Comparison of ENCODE assay signal across 12 cellular contexts in the genomic region with DNA sequence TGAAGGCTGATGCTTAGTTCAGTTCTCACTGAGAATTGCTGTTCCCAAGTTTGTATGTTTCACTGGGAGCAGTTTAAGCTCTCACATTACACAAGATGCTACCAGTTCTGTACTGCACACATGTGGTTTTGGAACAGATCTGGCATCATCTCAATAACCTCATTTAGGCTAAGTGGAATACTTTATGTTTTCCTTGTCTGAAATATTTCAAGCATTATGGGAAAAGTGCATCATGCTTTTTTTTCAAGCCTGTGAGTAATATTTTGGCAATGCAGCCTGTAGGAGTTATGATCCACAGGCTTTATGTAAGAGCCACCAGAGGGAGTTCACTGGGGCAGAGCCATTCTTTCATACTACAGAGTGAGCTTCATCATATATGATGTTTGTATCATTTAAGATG.
DNase-seq lines count a peak whose midpoint lies in the region; ATAC-seq, FAIRE-seq and TF ChIP-seq lines count a peak whose summit lies in the region.
"Had no signal": no experiment of that assay in that cellular context is flagged by ENCODE, and none has a peak within 500 bp of the region (broad histone marks: within the 10 kb centered on the region; RNA-seq: fewer than 3 reads in every experiment).

No MANE protein-coding gene starts in this region.

- TF ChIP-seq POLR2A in HepG2 (IDR thresholded peaks at IDR 0.05; ENCODE audit: insufficient read depth in 1 of 2, low read depth in 2 of 2, low read length in 2 of 2) (no peak), right lobe of liver (IDR thresholded peaks at IDR 0.05) (no peak)

- no peak overlapping the region for H3K4ac ChIP-seq in neuronal stem cell (ENCODE audit: low read length)

- H2AFZ ChIP-seq in HepG2 (ENCODE audit: low read length) (no peak overlapping the region), neuronal stem cell (ENCODE audit: low read length) (no peak overlapping the region)

- intact Hi-C loops in HepG2 (cut with micrococcal nuclease; ENCODE audit: unreplicated experiment) = no loop called here
- intact Hi-C loops in right lobe of liver (cut with DNase I) = no loop called here

- no peaks in the 10 kb centered on the region for H4K20me1 ChIP-seq in HepG2 (ENCODE audit: insufficient read depth, low read length)
- H4K20me1 ChIP-seq: BLaER1 treated with 17β-estradiol and CSF1 and Interleukin-3, amounts not matched to agents 10 nM and 100 nM had no signal

- no peak overlapping the region for H4K91ac ChIP-seq in neuronal stem cell (ENCODE audit: low read depth, low read length, poor library complexity)

- H2BK15ac ChIP-seq in neuronal stem cell (ENCODE audit: low read length) = no peak overlapping the region

- no peak overlapping the region for H2BK12ac ChIP-seq in neuronal stem cell (ENCODE audit: low read length)

- H3K79me1 ChIP-seq in neuronal stem cell (ENCODE audit: low read depth, low read length) = peaks cover 1% of the 10 kb centered on the region

- in situ Hi-C loops in HepG2 (cut with HindIII; ENCODE audit: extremely low pct_ligation_motif_present, low pct_unique_long_range_greater_than_20kb) = no loop called here

- no peak overlapping the region for H4K8ac ChIP-seq in neuronal stem cell (ENCODE audit: low read depth, low read length)

- H3K27me3 ChIP-seq in HepG2 (ENCODE audit: control insufficient read depth in 1 of 2, insufficient read depth in 2 of 2, low read length in 2 of 2) = no peaks in the 10 kb centered on the region
- no peaks in the 10 kb centered on the region for H3K27me3 ChIP-seq in right lobe of liver
- no peaks in the 10 kb centered on the region for H3K27me3 ChIP-seq in neuronal stem cell (ENCODE audit: control insufficient read depth in 3 of 3, insufficient read depth in 3 of 3, low read depth in 1 of 3, low read length in 3 of 3)
- H3K27me3 ChIP-seq: BLaER1 treated with 17β-estradiol and CSF1 and Interleukin-3, amounts not matched to agents 10 nM and 100 nM; gastroesophageal sphincter had no signal

- no peak overlapping the region for H2BK120ac ChIP-seq in neuronal stem cell (ENCODE audit: low read depth, low read length)

- H3K18ac ChIP-seq in neuronal stem cell (ENCODE audit: low read length) = no peak overlapping the region

- FAIRE-seq in HepG2 (lab: Jason Lieb, UNC) (no peak), RCC 7860 (lab: Jason Lieb, UNC) (no peak)

- no peaks in the 10 kb centered on the region for H3K79me2 ChIP-seq in HepG2 (ENCODE audit: insufficient read depth, low read length)

- CTCF ChIA-PET in HepG2 (lab: Yijun Ruan, JAX; ENCODE audit: low intra/inter-chr PET ratio, low total read pairs) = no interaction called here

- TF ChIP-seq EP300 in HepG2 (IDR thresholded peaks at IDR 0.05; ENCODE audit: low read depth in 2 of 2, low read length in 2 of 2) (no peak), HepG2 (CRISPR knock-in tag; IDR thresholded peaks at IDR 0.05; ENCODE audit: borderline replicate concordance) (no peak)

- no peak overlapping the region for H2BK5ac ChIP-seq in neuronal stem cell (ENCODE audit: low read length)

- H3K9ac ChIP-seq in HepG2 (ENCODE audit: insufficient read depth, low read depth, low read length) (no peak overlapping the region), neuronal stem cell (ENCODE audit: low read depth, low read length, poor library complexity) (no peak overlapping the region)
- H3K9ac ChIP-seq: BLaER1 treated with 17β-estradiol and CSF1 and Interleukin-3, amounts not matched to agents 10 nM and 100 nM had no signal

- no peaks in the 10 kb centered on the region for H3K4me1 ChIP-seq in HepG2 (ENCODE audit: insufficient read depth, low read length)
- no peaks in the 10 kb centered on the region for H3K4me1 ChIP-seq in right lobe of liver
- H3K4me1 ChIP-seq in neuronal stem cell (ENCODE audit: control insufficient read depth in 2 of 2, insufficient read depth in 1 of 2, low read depth in 1 of 2, low read length in 2 of 2) = no peaks in the 10 kb centered on the region
- H3K4me1 ChIP-seq: BLaER1 treated with 17β-estradiol and CSF1 and Interleukin-3, amounts not matched to agents 10 nM and 100 nM; gastroesophageal sphincter had no signal

- POLR2A ChIA-PET in HepG2 (lab: Yijun Ruan, JAX) = no interaction called here

- no peaks in the 10 kb centered on the region for H3K36me3 ChIP-seq in HepG2 (replicated peaks in 1 of 2; ENCODE audit: control insufficient read depth in 1 of 2, insufficient read depth in 2 of 2, low read length in 2 of 2)
- no peaks in the 10 kb centered on the region for H3K36me3 ChIP-seq in right lobe of liver
- no peaks in the 10 kb centered on the region for H3K36me3 ChIP-seq in neuronal stem cell (replicated peaks in 1 of 2; ENCODE audit: control insufficient read depth in 2 of 2, insufficient read depth in 2 of 2, low read length in 2 of 2)
- H3K36me3 ChIP-seq: BLaER1 treated with 17β-estradiol and CSF1 and Interleukin-3, amounts not matched to agents 10 nM and 100 nM; gastroesophageal sphincter had no signal

- H3K4me2 ChIP-seq in HepG2 (ENCODE audit: low read depth, low read length) (no peak overlapping the region), neuronal stem cell (ENCODE audit: insufficient read depth, low read length, poor library complexity, severe bottlenecking) (no peak overlapping the region)
- H3K4me2 ChIP-seq: BLaER1 treated with 17β-estradiol and CSF1 and Interleukin-3, amounts not matched to agents 10 nM and 100 nM had no signal

- no TSS peak for BruUV-seq in HepG2 (replicated peaks; lab: Mats Ljungman, UMichigan)

- no peak for TF ChIP-seq CTCF in HepG2 (CRISPR knock-in tag; IDR thresholded peaks at IDR 0.05)
- peak in 1 of 4 donors; percentile 6 for TF ChIP-seq CTCF in right lobe of liver (IDR thresholded peaks at IDR 0.05)
- TF ChIP-seq CTCF in fibroblast of the aortic adventitia (IDR thresholded peaks at IDR 0.05; ENCODE audit: insufficient read depth, low read length) = no peak

- no peak overlapping the region for H3K14ac ChIP-seq in neuronal stem cell (ENCODE audit: low read length)

- H2AK5ac ChIP-seq in neuronal stem cell (ENCODE audit: low read depth, low read length) = no peak overlapping the region

- no peak for TF ChIP-seq RAD21 in HepG2 (CRISPR knock-in tag; IDR thresholded peaks at IDR 0.05)

- DNase-seq in HepG2 (ENCODE audit: low spot score) = no peak
- no peak for DNase-seq in right lobe of liver
- peak; percentile 5 for DNase-seq in RCC 7860 (ENCODE audit: low spot score)
- peak; percentile 58 for DNase-seq in fibroblast of the aortic adventitia (ENCODE audit: low read depth)
- DNase-seq in GM19238 (ENCODE audit: insufficient read length, low spot score) = no peak
- DNase-seq in neuronal stem cell (ENCODE audit: low spot score) = no peak
- DNase-seq: caudate nucleus, NCI-H1048 had no signal

- H3K4me3 ChIP-seq in HepG2 (replicated peaks in 1 of 3; ENCODE audit: insufficient read depth in 1 of 3, low read depth in 2 of 3, low read length in 3 of 3) (no peak overlapping the region), right lobe of liver (no peak overlapping the region), fibroblast of the aortic adventitia (ENCODE audit: low read depth, low read length) (no peak overlapping the region), neuronal stem cell (ENCODE audit: low read length in 2 of 2) (no peak overlapping the region)
- H3K4me3 ChIP-seq: BLaER1 treated with 17β-estradiol and CSF1 and Interleukin-3, amounts not matched to agents 10 nM and 100 nM; gastroesophageal sphincter had no signal

- H3K23ac ChIP-seq in neuronal stem cell (ENCODE audit: low read depth, low read length, poor library complexity) = no peak overlapping the region

- peaks cover 39% of the 10 kb centered on the region for H3K9me3 ChIP-seq in HepG2 (ENCODE audit: low read length)
- H3K9me3 ChIP-seq in right lobe of liver = no peaks in the 10 kb centered on the region
- peaks cover 0 to 11% of the 10 kb centered on the region in 2 donors for H3K9me3 ChIP-seq in neuronal stem cell (replicated peaks in 1 of 2; ENCODE audit: control insufficient read depth in 2 of 2, insufficient read depth in 1 of 2, low read depth in 1 of 2, low read length in 2 of 2)
- H3K9me3 ChIP-seq: BLaER1 treated with 17β-estradiol and CSF1 and Interleukin-3, amounts not matched to agents 10 nM and 100 nM; gastroesophageal sphincter had no signal

- H3K27ac ChIP-seq in HepG2 (ENCODE audit: extremely low read length, insufficient read depth, low read length) (no peak overlapping the region), right lobe of liver (no peak overlapping the region), neuronal stem cell (replicated peaks; ENCODE audit: low read length) (no peak overlapping the region)
- H3K27ac ChIP-seq: BLaER1 treated with 17β-estradiol and CSF1 and Interleukin-3, amounts not matched to agents 10 nM and 100 nM; gastroesophageal sphincter had no signal

- ATAC-seq in HepG2 (peak; percentile 38; the same call in 1 of the 3 replicates), right lobe of liver (no peak), HG02623 (IDR thresholded peaks at IDR 0.05; ENCODE audit: unreplicated experiment) (no peak), HG03460 (IDR thresholded peaks at IDR 0.05; ENCODE audit: unreplicated experiment) (no peak)
- ATAC-seq: gastroesophageal sphincter had no signal

TF ChIP-seq in HepG2, 621 proteins besides CTCF, POLR2A, EP300 and RAD21:
- TF ChIP-seq ZNF672 (CRISPR knock-in tag; IDR thresholded peaks at IDR 0.05) (no peak), ZNF841 (CRISPR knock-in tag; IDR thresholded peaks at IDR 0.05; ENCODE audit: borderline replicate concordance) (no peak), SIX4 (CRISPR knock-in tag; IDR thresholded peaks at IDR 0.05) (no peak), SETDB1 (CRISPR knock-in tag; IDR thresholded peaks at IDR 0.05; ENCODE audit: borderline replicate concordance) (no peak), SCMH1 (CRISPR knock-in tag; IDR thresholded peaks at IDR 0.05; ENCODE audit: borderline replicate concordance) (no peak), RNF2 (conservative IDR thresholded peaks at IDR 0.05; ENCODE audit: low read depth) (no peak)
TF ChIP-seq in HepG2: peak in this region for 0.

Comparison
In these comparisons a context has a peak if more than half of its experiments do, and no peak if none do; other contexts are left out.
1. DNase-seq: peak in RCC 7860 (single experiment) and fibroblast of the aortic adventitia (single experiment); none in HepG2 (single experiment), right lobe of liver (0 of 3), GM19238 (single experiment) and neuronal stem cell (single experiment).